8 cellular contexts compared by ENCODE assay signal in genomic region chr14:101628471-101628966, GRCh38.
A peak's percentile ranks its signal among the peaks of the same experiment; 100 is the strongest.
DNase-seq lines count a peak whose midpoint lies in the region; ATAC-seq and TF ChIP-seq lines count a peak whose summit lies in the region.

No MANE protein-coding gene starts in this region.

- H3K36me3 Mint-ChIP-seq in activated CD8-positive, alpha-beta T cell treated with anti-CD3 and anti-CD28 coated beads for 36 hours (ENCODE audit: low read depth): no peaks in the 10 kb centered on the region

- peak; percentile 100 for TF ChIP-seq CTCF in activated CD8-positive, alpha-beta T cell treated with anti-CD3 and anti-CD28 coated beads for 36 hours (IDR thresholded peaks at IDR 0.05)

- peak overlapping the region; percentile 5 for H3K4ac ChIP-seq in mesendoderm (ENCODE audit: low read depth, low read length)

- intact Hi-C loops in activated CD8-positive, alpha-beta T cell treated with anti-CD3 and anti-CD28 coated beads for 36 hours (cut with micrococcal nuclease): no loop called here

- H2BK5ac ChIP-seq in mesendoderm (ENCODE audit: low read length): peak overlapping the region; percentile 90

- WGBS in mesendoderm (ENCODE audit: extremely low coverage, insufficient coverage, low lambda C conversion rate): no CpG with 5 or more reads among the region's 44 CpGs

- H3K27ac ChIP-seq in mesendoderm (ENCODE audit: low read depth, low read length): no peak overlapping the region

- peaks cover 5% of the 10 kb centered on the region for H3K4me1 ChIP-seq in mesendoderm (ENCODE audit: control insufficient read depth, low read depth, low read length)

- no peaks in the 10 kb centered on the region for H3K9me3 Mint-ChIP-seq in activated CD8-positive, alpha-beta T cell treated with anti-CD3 and anti-CD28 coated beads for 36 hours

- no peak overlapping the region for H4K8ac ChIP-seq in mesendoderm (ENCODE audit: low read depth, low read length)

- DNase-seq in DMS53 (lab: John Stamatoyannopoulos, UW): peak; percentile 61
- DNase-seq in DMS53 treated with DMSO at 0.1 percent for 48 hours (lab: John Stamatoyannopoulos, UW; ENCODE audit: unreplicated experiment): no peak
- DNase-seq in NCI-H526 (lab: John Stamatoyannopoulos, UW): peak; percentile 26 to 77
- DNase-seq in activated CD8-positive, alpha-beta T cell treated with anti-CD3 and anti-CD28 coated beads for 36 hours: peak; percentile 79
- DNase-seq in effector CD4-positive, alpha-beta T cell: peak; percentile 63
- DNase-seq in mesendoderm: peak; percentile 77
- peak; percentile 53 for DNase-seq in stimulated activated CD8-positive, alpha-beta memory T cell treated with anti-CD3 and anti-CD28 coated beads, Interleukin-12 subunit alpha, Interleukin-12 subunit beta, amount 100 ng/mL, for 4 hours (ENCODE audit: low read depth)

- H3K27me3 ChIP-seq in mesendoderm (ENCODE audit: insufficient read depth, low read length, poor library complexity): no peaks in the 10 kb centered on the region

- H3K4me2 ChIP-seq in mesendoderm (ENCODE audit: low read length): no peak overlapping the region

- no peak overlapping the region for H2BK120ac ChIP-seq in mesendoderm (ENCODE audit: low read depth, low read length)

- H3K79me2 ChIP-seq in mesendoderm (ENCODE audit: control insufficient read depth, insufficient read depth, low read length): no peaks in the 10 kb centered on the region

- peak; percentile 76 for ATAC-seq in HG03139 (IDR thresholded peaks at IDR 0.05; ENCODE audit: unreplicated experiment)
- peak; percentile 99 for ATAC-seq in activated CD8-positive, alpha-beta T cell treated with anti-CD3 and anti-CD28 coated beads for 36 hours

- H3K27me3 Mint-ChIP-seq in activated CD8-positive, alpha-beta T cell treated with anti-CD3 and anti-CD28 coated beads for 36 hours: no peaks in the 10 kb centered on the region

- H2BK15ac ChIP-seq in mesendoderm (replicated peaks; ENCODE audit: low read depth): no peak overlapping the region

- H4K5ac ChIP-seq in mesendoderm (ENCODE audit: low read length): no peak overlapping the region

- peak overlapping the region; percentile 99 for H3K23ac ChIP-seq in mesendoderm (ENCODE audit: low read length)

- H3K79me1 ChIP-seq in mesendoderm (ENCODE audit: low read length): no peaks in the 10 kb centered on the region

- POLR2A ChIA-PET in activated CD8-positive, alpha-beta T cell treated with anti-CD3 and anti-CD28 coated beads for 36 hours (lab: Charles Lee): no interaction called here

- CTCF ChIA-PET in activated CD8-positive, alpha-beta T cell treated with anti-CD3 and anti-CD28 coated beads for 36 hours (lab: Charles Lee): interaction anchor here (0.7 to 2.5 kb wide), 8 partner anchors 10 to 967 kb away, joined by 3 to 13 read pairs (median 4); no protein-coding TSS in a partner anchor

- peak overlapping the region; percentile 70 for H3K9ac ChIP-seq in mesendoderm (ENCODE audit: low read length)

- no peaks in the 10 kb centered on the region for H3K36me3 ChIP-seq in mesendoderm (ENCODE audit: control insufficient read depth, insufficient read depth, low read length)

- no peak overlapping the region for H3K4me3 Mint-ChIP-seq in activated CD8-positive, alpha-beta T cell treated with anti-CD3 and anti-CD28 coated beads for 36 hours

- peak overlapping the region; percentile 91 for H3K56ac ChIP-seq in mesendoderm (ENCODE audit: low read length)

- no peak overlapping the region for H3K27ac Mint-ChIP-seq in activated CD8-positive, alpha-beta T cell treated with anti-CD3 and anti-CD28 coated beads for 36 hours

- no peak overlapping the region for H3K18ac ChIP-seq in mesendoderm (ENCODE audit: low read length)

- H3K4me3 ChIP-seq in mesendoderm (ENCODE audit: low read length): no peak overlapping the region

- H3K4me1 Mint-ChIP-seq in activated CD8-positive, alpha-beta T cell treated with anti-CD3 and anti-CD28 coated beads for 36 hours (ENCODE audit: low read depth): peaks cover 3% of the 10 kb centered on the region

- H2AK5ac ChIP-seq in mesendoderm (ENCODE audit: low read length): no peak overlapping the region
